ENCODE assay signal across 8 cellular contexts in genomic region chr21:41877901-41878830, GRCh38. TPM values are rescaled to one million over a fixed set of nuclear protein-coding genes. Genes with fewer than 3 reads are reported as not detected.
DNase-seq lines count a peak whose midpoint lies in the region; ATAC-seq and TF ChIP-seq lines count a peak whose summit lies in the region.

No MANE protein-coding gene starts in this region.

- in situ Hi-C loops in Panc1 (cut with HindIII; ENCODE audit: low pct_unique_long_range_greater_than_20kb, low sequenced_read_pairs), result no loop called here

- CTCF ChIA-PET in Panc1 (lab: Charles Lee), result no interaction called here

- H3K9me3 Mint-ChIP-seq in activated naive CD8-positive, alpha-beta T cell treated with anti-CD3 and anti-CD28 coated beads for 36 hours, result no peaks in the 10 kb centered on the region

- ATAC-seq in GM19328 (IDR thresholded peaks at IDR 0.05; ENCODE audit: unreplicated experiment) (peak; percentile 25), HG03460 (IDR thresholded peaks at IDR 0.05; ENCODE audit: unreplicated experiment) (peak; percentile 24), Panc1 (peak; percentile 33; the same call in 1 of the 2 replicates), heart left ventricle (peak in 3 of 4 donors; percentile 7 to 25 (median 9)), psoas muscle (peak; percentile 15 to 52 (median 36))

- H3K9me3 ChIP-seq in Panc1 (ENCODE audit: control insufficient read depth, insufficient read depth, low read depth, low read length) (no peaks in the 10 kb centered on the region), heart left ventricle (no peaks in the 10 kb centered on the region), psoas muscle (no peaks in the 10 kb centered on the region)

- H3K27ac Mint-ChIP-seq in activated naive CD8-positive, alpha-beta T cell treated with anti-CD3 and anti-CD28 coated beads for 36 hours, result peak overlapping the region; percentile 89

- peaks cover 26% of the 10 kb centered on the region for H3K4me1 Mint-ChIP-seq in activated naive CD8-positive, alpha-beta T cell treated with anti-CD3 and anti-CD28 coated beads for 36 hours

- intact Hi-C loops in Panc1 (cut with micrococcal nuclease; ENCODE audit: unreplicated experiment) (no loop called here), heart left ventricle (cut with DNase I) (loop anchor here in 4 of 10 donors (5.0 to 10.0 kb wide), 3 partner anchors 44 to 127 kb away; no protein-coding TSS in a partner anchor), psoas muscle (cut with DNase I) (loop anchor here in 1 of 2 donors (2.0 to 5.0 kb wide), 2 partner anchors 133 to 234 kb away; partner anchors contain the start of gene ZBTB21)

- peak overlapping the region; percentile 88 for H3K4me3 Mint-ChIP-seq in activated naive CD8-positive, alpha-beta T cell treated with anti-CD3 and anti-CD28 coated beads for 36 hours

- DNase-seq in COLO668 (lab: John Stamatoyannopoulos, UW; ENCODE audit: unreplicated experiment) (peak; percentile 77), Panc1 (ENCODE audit: low read depth, low spot score) (no peak), heart left ventricle (no peak), psoas muscle (peak in 1 of 2 donors; percentile 54), GOT3 (lab: John Stamatoyannopoulos, UW) (no peak)
- peak; percentile 38 for DNase-seq in activated naive CD8-positive, alpha-beta T cell treated with anti-CD3 and anti-CD28 coated beads for 36 hours

- no peaks in the 10 kb centered on the region; the same call in 1 of the 2 replicates for H3K36me3 ChIP-seq in Panc1 (ENCODE audit: control insufficient read depth, insufficient read depth, low read length)
- H3K36me3 ChIP-seq in heart left ventricle, result no peaks in the 10 kb centered on the region
- H3K36me3 ChIP-seq in psoas muscle (ENCODE audit: insufficient read depth in 1 of 2, low read depth in 1 of 2), result no peaks in the 10 kb centered on the region

- H3K4me3 ChIP-seq in Panc1 (ENCODE audit: low read depth in 2 of 2, low read length in 2 of 2) (peak overlapping the region; percentile 74 to 76), heart left ventricle (peak overlapping the region; percentile 74 to 99 (median 84)), psoas muscle (peak overlapping the region; percentile 84)

- peaks cover 3% of the 10 kb centered on the region for H3K27me3 Mint-ChIP-seq in activated naive CD8-positive, alpha-beta T cell treated with anti-CD3 and anti-CD28 coated beads for 36 hours

- no peak for TF ChIP-seq POLR2A in heart left ventricle (IDR thresholded peaks at IDR 0.05)

- BruUV-seq in Panc1 (replicated peaks; lab: Mats Ljungman, UMichigan), result no TSS peak

- H3K36me3 Mint-ChIP-seq in activated naive CD8-positive, alpha-beta T cell treated with anti-CD3 and anti-CD28 coated beads for 36 hours, result peaks cover 13% of the 10 kb centered on the region

- TF ChIP-seq CTCF in Panc1 (IDR thresholded peaks at IDR 0.05) (no peak), heart left ventricle (IDR thresholded peaks at IDR 0.05) (no peak), psoas muscle (IDR thresholded peaks at IDR 0.05) (no peak)

- peaks cover 10% of the 10 kb centered on the region for H3K4me1 ChIP-seq in Panc1 (ENCODE audit: control insufficient read depth, insufficient read depth, low read length)
- peaks cover 0 to 20% (median 12%) of the 10 kb centered on the region in 12 donors for H3K4me1 ChIP-seq in heart left ventricle
- H3K4me1 ChIP-seq in psoas muscle, result peaks cover 6% of the 10 kb centered on the region

- H3K27me3 ChIP-seq in Panc1 (ENCODE audit: control insufficient read depth, insufficient read depth, low read length), result no peaks in the 10 kb centered on the region
- H3K27me3 ChIP-seq in heart left ventricle, result no peaks in the 10 kb centered on the region
- H3K27me3 ChIP-seq in psoas muscle (ENCODE audit: insufficient read depth in 3 of 3, low read length in 2 of 3), result no peaks in the 10 kb centered on the region

- 1% methylated on average over 32 to 48 of the region's 48 CpGs for WGBS in heart left ventricle, 4 donors
- WGBS in psoas muscle, 3 donors, result 1 to 2% (median 1%) methylated on average over 43 to 48 of the region's 48 CpGs

- POLR2A ChIA-PET in Panc1 (lab: Charles Lee), result no interaction called here

- H3K27ac ChIP-seq in Panc1 (ENCODE audit: low read length) (peak overlapping the region; percentile 84), heart left ventricle (peak overlapping the region in 7 of 12 donors; percentile 32 to 66 (median 57)), psoas muscle (peak overlapping the region; percentile 69)

RNA-seq across cellular contexts. Expression of gene PRDM15, which starts 1.0 kb away (rescaled TPM):
- 11.2 TPM for total RNA-seq in Panc1 (2021; ENCODE audit: unreplicated experiment)
- 13.2 TPM for polyA plus RNA-seq in Panc1 (2012; ENCODE audit: insufficient read length)
- 10 to 100 TPM in 1 of 2 experiments, 1 to 10 TPM in 1; 9.3 to 10.1 TPM for total RNA-seq in activated naive CD8-positive, alpha-beta T cell treated with anti-CD3 and anti-CD28 coated beads for 36 hours
- total RNA-seq in heart left ventricle, result 1 to 10 TPM; 2.1 to 6.3 (median 2.9) TPM
- polyA plus RNA-seq in heart left ventricle, result 1 to 10 TPM; 2.2 to 2.3 TPM
- total RNA-seq in psoas muscle, result 1 to 10 TPM; 3.2 to 6.4 (median 4.4) TPM
- polyA plus RNA-seq in psoas muscle, result 1 to 10 TPM; 2.2 to 3.7 (median 2.9) TPM

Comparison
In these comparisons a context has a peak if more than half of its experiments do, and no peak if none do; other contexts are left out.
1. DNase-seq: peak in COLO668 (single experiment) and activated naive CD8-positive, alpha-beta T cell treated with anti-CD3 and anti-CD28 coated beads for 36 hours (single experiment); none in Panc1 (single experiment), heart left ventricle (0 of 5) and GOT3 (single experiment).
2. Peak in every context shown above with its lines, with median percentiles within 50 percentile points of each other: ATAC-seq, H3K27ac ChIP-seq and H3K4me3 ChIP-seq.